Comparison of ENCODE assay signal across 8 cellular contexts in genomic region chr18:3605562-3606443, GRCh38.
A peak's percentile ranks its signal among the peaks of the same experiment; 100 is the strongest.
DNase-seq lines count a peak whose midpoint lies in the region; ATAC-seq and TF ChIP-seq lines count a peak whose summit lies in the region.

No MANE protein-coding gene starts in this region.

- peaks cover 0 to 2% (median 0%) of the 10 kb centered on the region in 11 donors for H3K9me3 Mint-ChIP-seq in naive thymus-derived CD4-positive, alpha-beta T cell

- H3K4me3 ChIP-seq in H7 (ENCODE audit: insufficient read depth, low read depth, low read length), result peak overlapping the region; percentile 54
- peak overlapping the region; percentile 51 for H3K4me3 ChIP-seq in SJCRH30
- peak overlapping the region; percentile 43 for H3K4me3 ChIP-seq in naive thymus-derived CD4-positive, alpha-beta T cell (ENCODE audit: low read length)

- no peaks in the 10 kb centered on the region for H3K9me3 ChIP-seq in SJCRH30 (replicated peaks)
- no peaks in the 10 kb centered on the region for H3K9me3 ChIP-seq in naive thymus-derived CD4-positive, alpha-beta T cell (ENCODE audit: control insufficient read depth in 2 of 3, low read length in 3 of 3)

- peaks cover 9% of the 10 kb centered on the region for H3K4me1 ChIP-seq in SJCRH30
- H3K4me1 ChIP-seq in naive thymus-derived CD4-positive, alpha-beta T cell (ENCODE audit: control insufficient read depth in 2 of 2, insufficient read depth in 2 of 2, low read length in 2 of 2), result peaks cover 32 to 38% of the 10 kb centered on the region in 2 donors

- no peaks in the 10 kb centered on the region for H3K27me3 Mint-ChIP-seq in naive thymus-derived CD4-positive, alpha-beta T cell

- H3K27me3 ChIP-seq in H7 (ENCODE audit: control insufficient read depth, insufficient read depth, low read length) (no peaks in the 10 kb centered on the region), SJCRH30 (no peaks in the 10 kb centered on the region)
- H3K27me3 ChIP-seq in naive thymus-derived CD4-positive, alpha-beta T cell (ENCODE audit: control insufficient read depth in 2 of 2, insufficient read depth in 2 of 2, low read length in 2 of 2), result no peaks in the 10 kb centered on the region

- peaks cover 0 to 27% (median 7%) of the 10 kb centered on the region in 7 donors for H3K4me1 Mint-ChIP-seq in naive thymus-derived CD4-positive, alpha-beta T cell

- CTCF ChIA-PET in naive thymus-derived CD4-positive, alpha-beta T cell (lab: Charles Lee), result interaction anchor here (1.6 to 2.4 kb wide), 3 partner anchors 11 to 60 kb away, joined by 3 to 15 read pairs (median 11); no protein-coding TSS in a partner anchor
- CTCF ChIA-PET in GM10248 (lab: Yijun Ruan, JAX), result interaction anchor here (0.6 to 3.1 kb wide), 6 partner anchors 9 to 60 kb away, joined by 3 to 29 read pairs (median 6); no protein-coding TSS in a partner anchor

- peak; percentile 56 for ATAC-seq in naive thymus-derived CD4-positive, alpha-beta T cell
- no peak for ATAC-seq in HG03175 (IDR thresholded peaks at IDR 0.05; ENCODE audit: unreplicated experiment)

- H3K36me3 Mint-ChIP-seq in naive thymus-derived CD4-positive, alpha-beta T cell, result peaks cover 0 to 16% (median 0%) of the 10 kb centered on the region in 5 donors

- no peak overlapping the region for H3K4me3 Mint-ChIP-seq in naive thymus-derived CD4-positive, alpha-beta T cell

- no peak for DNase-seq in H7
- DNase-seq in SJCRH30, result peak in 1 of 2 experiments; percentile 19
- DNase-seq in effector CD8-positive, alpha-beta T cell (lab: John Stamatoyannopoulos, UW), result peak; percentile 8
- peak in 7 of 9 donors; percentile 22 to 62 (median 57) for DNase-seq in naive thymus-derived CD4-positive, alpha-beta T cell
- DNase-seq in HPDE6-E6E7 (ENCODE audit: extremely low spot score), result no peak
- DNase-seq in NCI-H2081 treated with DMSO at 0.1 percent for 48 hours (lab: John Stamatoyannopoulos, UW), result no peak
- DNase-seq in GM10248 (ENCODE audit: extremely low spot score), result no peak

- no peak overlapping the region for H3K27ac Mint-ChIP-seq in naive thymus-derived CD4-positive, alpha-beta T cell

- POLR2A ChIA-PET in naive thymus-derived CD4-positive, alpha-beta T cell (lab: Charles Lee), result interaction anchor here (0.8 to 3.7 kb wide), 6 partner anchors 10 to 358 kb away, joined by 3 to 55 read pairs (median 8); partner anchors contain the start of genes MYL12A and MYL12B
- POLR2A ChIA-PET in GM10248 (lab: Yijun Ruan, JAX), result interaction anchor here (0.5 kb wide), 1 partner anchor 527 kb away, joined by 3 read pairs; no protein-coding TSS in a partner anchor

- H3K27ac ChIP-seq in SJCRH30, result peak overlapping the region; percentile 94
- H3K27ac ChIP-seq in naive thymus-derived CD4-positive, alpha-beta T cell (ENCODE audit: low read depth, low read length), result peak overlapping the region; percentile 52

- H3K36me3 ChIP-seq in H7 (replicated peaks; ENCODE audit: control insufficient read depth, insufficient read depth, low read length) (0 out of 2 replicates have a peak, but pooled peaks cover 1% of the 10 kb centered on the region), SJCRH30 (no peaks in the 10 kb centered on the region)
- no peaks in the 10 kb centered on the region for H3K36me3 ChIP-seq in naive thymus-derived CD4-positive, alpha-beta T cell (ENCODE audit: control insufficient read depth in 2 of 3, insufficient read depth in 3 of 3, low read length in 3 of 3)

- TF ChIP-seq CTCF in GM10248 (IDR thresholded peaks at IDR 0.05; ENCODE audit: control extremely low read depth, extremely low read depth, low read depth, missing control alignments), result no peak

- intact Hi-C loops in naive thymus-derived CD4-positive, alpha-beta T cell (cut with micrococcal nuclease), result loop anchor here in 1 of 2 donors (1.0 to 10.0 kb wide), 2 partner anchors 18 to 1689 kb away; partner anchors contain the start of gene ZBTB14

Comparison
In these comparisons a context has a peak if more than half of its experiments do, and no peak if none do; other contexts are left out.
1. DNase-seq: peak in effector CD8-positive, alpha-beta T cell (single experiment) and naive thymus-derived CD4-positive, alpha-beta T cell (7 of 9); none in H7 (single experiment), HPDE6-E6E7 (single experiment), NCI-H2081 treated with DMSO at 0.1 percent for 48 hours (single experiment) and GM10248 (single experiment).
2. Peak in every context shown above with its lines, with median percentiles within 50 percentile points of each other: H3K4me3 ChIP-seq.